In the genomic region with DNA sequence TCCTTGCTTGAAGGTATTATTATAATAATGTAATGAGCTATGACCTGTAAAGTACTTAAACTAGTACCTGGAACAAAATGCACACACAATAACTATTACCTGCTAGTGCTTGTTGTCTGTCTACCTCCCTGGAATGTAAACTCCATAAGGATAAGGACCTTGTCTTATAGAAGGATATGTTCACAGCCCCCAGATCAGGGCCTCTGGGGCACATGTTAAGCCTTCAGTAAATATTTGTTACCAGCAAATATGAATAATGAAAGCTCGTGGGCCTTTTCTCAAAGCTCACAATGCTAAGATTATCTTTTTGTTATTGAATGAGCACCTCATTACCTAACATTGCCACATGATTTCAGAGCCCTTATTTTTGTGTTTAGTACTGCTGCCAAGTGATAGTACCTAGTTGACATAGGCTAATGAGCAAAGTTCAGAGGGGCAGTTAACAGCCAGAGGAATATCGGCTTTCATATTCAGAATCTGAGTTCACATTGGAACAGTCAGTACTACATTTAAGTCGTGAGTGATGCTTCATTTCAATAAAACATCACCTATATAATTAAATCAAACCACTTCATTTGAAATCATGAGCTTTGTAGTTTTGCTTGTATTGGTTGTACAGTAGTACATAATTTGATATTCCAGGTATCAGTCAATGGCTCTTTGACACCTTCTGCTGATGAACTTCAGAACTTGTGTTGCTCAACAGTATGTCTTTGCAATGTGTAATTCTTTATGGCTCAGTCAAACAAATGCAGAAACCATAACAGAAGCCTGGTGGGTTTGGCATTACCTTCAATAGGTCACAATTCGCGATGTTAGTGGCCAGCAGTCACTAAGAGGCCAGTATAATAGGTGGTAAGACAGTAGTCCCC, we compare ENCODE assay signal across 32 cellular contexts. TPM values are rescaled to one million over a fixed set of nuclear protein-coding genes. Genes with fewer than 3 reads are reported as not detected.
"Had no signal": no experiment of that assay in that cellular context is flagged by ENCODE, and none has a peak within 500 bp of the region (broad histone marks: within the 10 kb centered on the region; RNA-seq: fewer than 3 reads in every experiment).

No MANE protein-coding gene starts in this region.

- H3K4me3 ChIP-seq: colonic mucosa, esophagus muscularis mucosa, gastroesophageal sphincter, heart right ventricle, lung, pancreas, stomach, tibial artery had no signal

- H3K27ac ChIP-seq: colonic mucosa, esophagus muscularis mucosa, foreskin keratinocyte, gastroesophageal sphincter, heart right ventricle, pancreas, stomach, tibial artery had no signal

- H3K9me3 ChIP-seq: colonic mucosa, pancreas, tibial artery had no signal

- H3K36me3 ChIP-seq: colonic mucosa, esophagus muscularis mucosa, gastroesophageal sphincter, pancreas, stomach, tibial artery had no signal

- H3K27me3 ChIP-seq: colonic mucosa, esophagus muscularis mucosa, gastroesophageal sphincter, heart right ventricle, pancreas, stomach, tibial artery had no signal

- H3K4me1 ChIP-seq: colonic mucosa, foreskin keratinocyte, heart right ventricle, pancreas, tibial artery had no signal

- DNase-seq: colonic mucosa; effector CD8-positive, alpha-beta T cell; endodermal cell; foreskin keratinocyte; heart right ventricle; hypothalamus; immature natural killer cell; islet precursor cell; kidney glomerular epithelial cell; left colon; left ventricle myocardium superior; natural killer cell; pancreas; stimulated activated CD4-positive, alpha-beta T cell treated with anti-CD3 and anti-CD28 coated beads, Interleukin-2, amount 100 ng/mL, for 24 hours; stimulated activated CD4-positive, alpha-beta T cell treated with anti-CD3 and anti-CD28 coated beads, Interleukin-4, amount 100 ng/mL, for 24 hours; stimulated activated naive CD4-positive, alpha-beta T cell treated with Interleukin-2 at 50 U/mL for 16 hours; stomach; tibial artery had no signal

RNA-seq across cellular contexts. Expression of a gene that starts 11.8 kb away (rescaled TPM):
- total RNA-seq: colonic mucosa, epithelial cell of proximal tubule, esophagus muscularis mucosa, fibroblast of lung, foreskin keratinocyte, gastroesophageal sphincter, heart right ventricle, left colon, left ventricle myocardium superior, lung, mononuclear cell, natural killer cell, omental fat pad, posterior vena cava, pulmonary artery endothelial cell, sciatic nerve, subcutaneous adipose tissue, temporal lobe, urinary bladder had no signal
- polyA plus RNA-seq: fibroblast of lung, foreskin keratinocyte, heart right ventricle, immature natural killer cell, lung, neural cell, stomach, urinary bladder had no signal
